Comparison of ENCODE assay signal across 25 cellular contexts in the genomic region with DNA sequence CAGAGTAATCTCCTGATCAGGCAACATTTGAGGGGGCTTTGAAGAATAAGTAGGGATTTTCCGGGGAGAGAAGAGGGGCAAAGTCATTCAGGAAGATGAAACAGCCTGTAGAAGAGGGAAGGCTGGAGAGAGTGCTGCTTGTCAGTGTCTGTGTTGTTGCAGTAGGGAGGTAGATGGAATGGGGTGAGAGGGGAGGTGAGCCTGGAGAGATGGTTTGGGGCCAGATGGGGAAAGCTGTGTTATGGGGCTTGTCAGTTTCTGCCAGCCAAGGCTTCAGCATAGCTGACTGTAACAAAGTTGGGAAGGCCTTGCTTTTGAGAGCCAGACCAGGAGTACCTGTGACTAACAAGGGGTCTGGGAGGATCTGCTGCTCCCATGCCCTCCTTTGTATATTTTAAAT. TPM values are rescaled to one million over a fixed set of nuclear protein-coding genes. Genes with fewer than 3 reads are reported as not detected.
DNase-seq lines count a peak whose midpoint lies in the region; ATAC-seq and TF ChIP-seq lines count a peak whose summit lies in the region.
"Had no signal": no experiment of that assay in that cellular context is flagged by ENCODE, and none has a peak within 500 bp of the region (broad histone marks: within the 10 kb centered on the region; RNA-seq: fewer than 3 reads in every experiment).

No MANE protein-coding gene starts in this region.

- H3K4me2 ChIP-seq in fibroblast of lung (ENCODE audit: extremely low read depth, insufficient read depth, low read length) (peak overlapping the region; percentile 32), osteoblast (ENCODE audit: insufficient read depth, low read length) (no peak overlapping the region)

- H3K27me3 ChIP-seq in fibroblast of lung (ENCODE audit: control insufficient read depth, insufficient read depth, low read length) (no peaks in the 10 kb centered on the region), osteoblast (ENCODE audit: insufficient read depth, low read length) (no peaks in the 10 kb centered on the region), upper lobe of right lung (no peaks in the 10 kb centered on the region), gastrocnemius medialis (no peaks in the 10 kb centered on the region)
- H3K27me3 ChIP-seq: ovary, right lobe of liver, thyroid gland had no signal

- H3K4me3 ChIP-seq in fibroblast of lung (replicated peaks in 1 of 4; ENCODE audit: control extremely low read depth in 1 of 4, insufficient read depth in 1 of 4, low read depth in 3 of 4, low read length in 4 of 4) = no peak overlapping the region
- H3K4me3 ChIP-seq in osteoblast (ENCODE audit: insufficient read depth, low read length) = no peak overlapping the region
- no peak overlapping the region for H3K4me3 ChIP-seq in upper lobe of right lung
- H3K4me3 ChIP-seq in gastrocnemius medialis = no peak overlapping the region
- H3K4me3 ChIP-seq: ovary, right lobe of liver, thyroid gland had no signal

- H3K79me2 ChIP-seq in fibroblast of lung (ENCODE audit: control insufficient read depth, insufficient read depth, low read length) (peaks cover 13% of the 10 kb centered on the region), osteoblast (ENCODE audit: insufficient read depth, low read length) (peaks cover 92% of the 10 kb centered on the region)

- H3K36me3 ChIP-seq in fibroblast of lung (ENCODE audit: control insufficient read depth, insufficient read depth, low read length) (no peaks in the 10 kb centered on the region), osteoblast (ENCODE audit: insufficient read depth, low read length) (no peaks in the 10 kb centered on the region), upper lobe of right lung (no peaks in the 10 kb centered on the region), gastrocnemius medialis (no peaks in the 10 kb centered on the region)
- H3K36me3 ChIP-seq: ovary, right lobe of liver, thyroid gland had no signal

- H3K4me1 Mint-ChIP-seq in HFFc6 (ENCODE audit: low read depth) = peaks cover 49% of the 10 kb centered on the region

- TF ChIP-seq POLR2A in gastrocnemius medialis (IDR thresholded peaks at IDR 0.05) = no peak

- no peaks in the 10 kb centered on the region for H3K27me3 Mint-ChIP-seq in HFFc6 (ENCODE audit: insufficient read depth)
- H3K27me3 Mint-ChIP-seq: activated B cell treated with CpG ODN at 0.5 μM for 24 hours; activated T-helper 17 cell treated with anti-CD3 and anti-CD28 coated beads, Interleukin-2, amount 50 U/mL, for 72 hours; CD4-positive, CD25-positive, alpha-beta regulatory T cell; central memory CD8-positive, alpha-beta T cell; stimulated activated naive CD8-positive, alpha-beta T cell treated with anti-CD3 and anti-CD28 coated beads, Interleukin-15, Interleukin-2, amounts not matched to agents 100 ng/mL and 50 ng/mL, for 24 hours had no signal

- no peak for TF ChIP-seq CTCF in HFFc6 (IDR thresholded peaks at IDR 0.05)
- no peak for TF ChIP-seq CTCF in fibroblast of lung (conservative IDR thresholded peaks at IDR 0.05 in 1 of 2, IDR thresholded peaks at IDR 0.05 in 1 of 2; ENCODE audit: low read depth in 1 of 2, low read length in 2 of 2)
- TF ChIP-seq CTCF in osteoblast (IDR thresholded peaks at IDR 0.05; ENCODE audit: extremely low read depth, low read depth, low read length) = no peak
- no peak for TF ChIP-seq CTCF in upper lobe of right lung (IDR thresholded peaks at IDR 0.05)
- TF ChIP-seq CTCF in gastrocnemius medialis (IDR thresholded peaks at IDR 0.05 in 4 of 5, conservative IDR thresholded peaks at IDR 0.05 in 1 of 5) = no peak

- intact Hi-C loops in upper lobe of right lung (cut with DNase I) (no loop called here), gastrocnemius medialis (cut with DNase I; ENCODE audit: low total_unique reads) (no loop called here)

- no peak for DNase-seq in HFFc6
- peak; percentile 46 for DNase-seq in NCI-H2227 treated with DMSO at 0.1 percent for 48 hours (lab: John Stamatoyannopoulos, UW)
- DNase-seq in fibroblast of lung (ENCODE audit: low read depth in 2 of 2) = no peak
- no peak for DNase-seq in osteoblast (ENCODE audit: insufficient read length, low spot score, missing footprints)
- no peak for DNase-seq in mesenteric fat pad (ENCODE audit: low spot score)
- DNase-seq in upper lobe of right lung = no peak
- DNase-seq in gastrocnemius medialis = no peak
- DNase-seq: activated B cell treated with CpG ODN at 0.5 μM for 24 hours; activated CD8-positive, alpha-beta memory T cell treated with anti-CD3 and anti-CD28 coated beads, Interleukin-2, amount 50 U/mL, for 48 hours; anterior cingulate cortex; CD4-positive, CD25-positive, alpha-beta regulatory T cell; head of caudate nucleus; mammary epithelial cell; NCI-H1048; NCI-H774; ovary; PC-3; right lobe of liver; SHP77; T1000; thyroid gland had no signal

- H2AFZ ChIP-seq in fibroblast of lung (ENCODE audit: low read length) (no peak overlapping the region), osteoblast (ENCODE audit: low read length) (no peak overlapping the region)

- in situ Hi-C loops in gastrocnemius medialis (cut with MboI; ENCODE audit: low sequenced_read_pairs in 4 of 4) = no loop called here

- no peaks in the 10 kb centered on the region for H3K9me3 Mint-ChIP-seq in HFFc6
- H3K9me3 Mint-ChIP-seq: activated B cell treated with CpG ODN at 0.5 μM for 24 hours; activated naive CD4-positive, alpha-beta T cell treated with anti-CD3 and anti-CD28 coated beads, Interleukin-2, amount 50 U/mL, for 72 hours; activated T-helper 17 cell treated with anti-CD3 and anti-CD28 coated beads, Interleukin-2, amount 50 U/mL, for 72 hours; CD4-positive, CD25-positive, alpha-beta regulatory T cell; central memory CD8-positive, alpha-beta T cell; stimulated activated naive CD8-positive, alpha-beta T cell treated with anti-CD3 and anti-CD28 coated beads, Interleukin-15, Interleukin-2, amounts not matched to agents 100 ng/mL and 50 ng/mL, for 24 hours had no signal

- H3K36me3 Mint-ChIP-seq in HFFc6 (ENCODE audit: low read depth) = peaks cover 8% of the 10 kb centered on the region; the same call in 1 of the 2 replicates
- H3K36me3 Mint-ChIP-seq: activated naive CD4-positive, alpha-beta T cell treated with anti-CD3 and anti-CD28 coated beads, Interleukin-2, amount 50 U/mL, for 72 hours had no signal

- H3K4me3 Mint-ChIP-seq in HFFc6 = no peak overlapping the region
- H3K4me3 Mint-ChIP-seq: activated B cell treated with CpG ODN at 0.5 μM for 24 hours; activated T-helper 17 cell treated with anti-CD3 and anti-CD28 coated beads, Interleukin-2, amount 50 U/mL, for 72 hours; CD4-positive, CD25-positive, alpha-beta regulatory T cell; central memory CD8-positive, alpha-beta T cell; stimulated activated naive CD8-positive, alpha-beta T cell treated with anti-CD3 and anti-CD28 coated beads, Interleukin-15, Interleukin-2, amounts not matched to agents 100 ng/mL and 50 ng/mL, for 24 hours had no signal

- H3K9me3 ChIP-seq in fibroblast of lung (ENCODE audit: control insufficient read depth, insufficient read depth, low read depth, low read length) = no peaks in the 10 kb centered on the region
- no peaks in the 10 kb centered on the region for H3K9me3 ChIP-seq in osteoblast (ENCODE audit: low read depth, low read length)
- no peaks in the 10 kb centered on the region for H3K9me3 ChIP-seq in upper lobe of right lung
- no peaks in the 10 kb centered on the region for H3K9me3 ChIP-seq in gastrocnemius medialis
- H3K9me3 ChIP-seq: ovary, right lobe of liver, thyroid gland had no signal

- no peak overlapping the region for H3K9ac ChIP-seq in fibroblast of lung (ENCODE audit: insufficient read depth, low read length)

- H3K27ac ChIP-seq in fibroblast of lung (ENCODE audit: insufficient read depth, low read length) (peak overlapping the region; percentile 13), osteoblast (ENCODE audit: low read depth, low read length) (peak overlapping the region; percentile 55), upper lobe of right lung (no peak overlapping the region), gastrocnemius medialis (no peak overlapping the region)
- H3K27ac ChIP-seq: ovary, right lobe of liver, thyroid gland had no signal

- peaks cover 6% of the 10 kb centered on the region for H3K4me1 ChIP-seq in fibroblast of lung (ENCODE audit: control insufficient read depth, extremely low read depth, insufficient read depth, low read length)
- H3K4me1 ChIP-seq in osteoblast (ENCODE audit: insufficient read depth, low read length) = peaks cover 22% of the 10 kb centered on the region
- H3K4me1 ChIP-seq in upper lobe of right lung = no peaks in the 10 kb centered on the region
- H3K4me1 ChIP-seq in gastrocnemius medialis = no peaks in the 10 kb centered on the region
- H3K4me1 ChIP-seq: right lobe of liver, thyroid gland had no signal

- ATAC-seq in upper lobe of right lung (no peak), gastrocnemius medialis (no peak)
- ATAC-seq: PC-3, right lobe of liver had no signal

- H4K20me1 ChIP-seq in fibroblast of lung (ENCODE audit: control insufficient read depth, extremely low read depth, insufficient read depth, low read length) (no peaks in the 10 kb centered on the region), osteoblast (ENCODE audit: insufficient read depth, low read length) (peaks cover 31% of the 10 kb centered on the region)

- H3K27ac Mint-ChIP-seq in HFFc6 = peak overlapping the region; percentile 31; the same call in 1 of the 2 replicates
- H3K27ac Mint-ChIP-seq: activated B cell treated with CpG ODN at 0.5 μM for 24 hours; activated naive CD4-positive, alpha-beta T cell treated with anti-CD3 and anti-CD28 coated beads, Interleukin-2, amount 50 U/mL, for 72 hours; activated T-helper 17 cell treated with anti-CD3 and anti-CD28 coated beads, Interleukin-2, amount 50 U/mL, for 72 hours; stimulated activated naive CD8-positive, alpha-beta T cell treated with anti-CD3 and anti-CD28 coated beads, Interleukin-15, Interleukin-2, amounts not matched to agents 100 ng/mL and 50 ng/mL, for 24 hours had no signal

RNA-seq across cellular contexts. Expression of gene BICD1, which starts 18.0 kb away (rescaled TPM):
- total RNA-seq in HFFc6 (2021; fragmentation: NEBNext Ultra II Directional; extraction: Animal tissue kit (Norgen Biotek cat#: 25700)) = 10 to 100 TPM; 24.5 to 36.6 (median 32.4) TPM
- total RNA-seq in fibroblast of lung = 10.0 and 12.4 TPM in 2 replicates
- polyA plus RNA-seq in fibroblast of lung = 11.1 and 17.6 TPM in 2 replicates
- polyA plus RNA-seq in fibroblast of lung (2012) = 13.6 and 18.3 TPM in 2 replicates
- 9.7 and 11.7 TPM in 2 replicates for polyA minus RNA-seq in fibroblast of lung (ENCODE audit: low replicate concordance)
- 17.7 and 21.0 TPM in 2 replicates for total RNA-seq in osteoblast
- 21.9 TPM for total RNA-seq in mesenteric fat pad
- 18.0 TPM for total RNA-seq in upper lobe of right lung
- 1 to 10 TPM; 1.4 to 2.3 (median 2.0) TPM for total RNA-seq in gastrocnemius medialis

Comparison
In these comparisons a context has a peak if more than half of its experiments do, and no peak if none do; other contexts are left out.
1. H3K27ac ChIP-seq: peak in fibroblast of lung (single experiment) and osteoblast (single experiment); none in upper lobe of right lung (single experiment) and gastrocnemius medialis (0 of 4).